In the genomic region with DNA sequence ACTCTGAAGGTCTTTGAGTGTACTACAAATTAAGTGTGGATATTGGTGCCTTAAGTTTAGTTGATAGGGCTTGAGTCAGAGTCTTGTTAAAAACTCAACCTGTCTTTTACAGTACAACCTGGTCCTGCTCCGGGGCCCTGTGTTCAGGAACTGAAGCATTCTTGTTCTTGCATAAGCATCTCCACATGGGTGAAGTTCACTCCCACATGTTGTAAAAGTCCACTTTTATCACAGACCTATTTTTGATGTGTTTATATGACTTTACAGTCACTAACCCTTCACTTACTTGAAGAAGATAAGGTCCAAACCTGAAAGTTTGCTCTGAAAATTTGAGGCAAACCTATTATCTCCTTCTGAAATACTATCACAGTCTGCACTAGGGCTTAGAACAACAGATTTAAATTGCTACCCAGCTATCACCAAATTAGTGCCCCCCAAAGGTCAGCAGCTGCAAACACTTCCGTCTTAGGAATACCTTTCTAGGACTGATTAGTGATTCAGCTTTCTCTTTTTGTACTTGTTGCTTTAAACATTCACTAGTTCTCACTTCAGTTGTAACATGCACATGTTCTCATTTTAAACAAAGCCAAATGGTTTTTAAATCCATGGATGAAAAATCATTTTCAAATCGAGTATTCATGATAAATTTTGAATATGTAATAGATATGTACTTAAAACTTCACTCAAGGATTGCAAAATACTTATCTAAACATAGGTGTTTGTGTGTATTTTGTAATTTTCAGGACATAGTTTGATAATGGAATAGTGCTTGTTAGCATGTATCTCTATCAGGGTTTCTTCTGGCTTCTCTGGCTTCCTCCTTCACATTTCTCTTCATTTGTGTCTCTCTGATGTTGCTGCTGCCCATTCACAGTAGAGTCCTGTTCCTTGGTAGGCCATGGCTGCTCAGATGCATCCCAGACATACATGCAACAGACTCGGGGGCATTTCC, we compare ENCODE assay signal across 1 cellular context.
TF ChIP-seq lines count a peak whose summit lies in the region.

No MANE protein-coding gene starts in this region.

TF ChIP-seq in GM23338, 12 proteins besides CTCF, POLR2A, EP300 and RAD21 (continued from another document):
- TF ChIP-seq, protein P1, sequence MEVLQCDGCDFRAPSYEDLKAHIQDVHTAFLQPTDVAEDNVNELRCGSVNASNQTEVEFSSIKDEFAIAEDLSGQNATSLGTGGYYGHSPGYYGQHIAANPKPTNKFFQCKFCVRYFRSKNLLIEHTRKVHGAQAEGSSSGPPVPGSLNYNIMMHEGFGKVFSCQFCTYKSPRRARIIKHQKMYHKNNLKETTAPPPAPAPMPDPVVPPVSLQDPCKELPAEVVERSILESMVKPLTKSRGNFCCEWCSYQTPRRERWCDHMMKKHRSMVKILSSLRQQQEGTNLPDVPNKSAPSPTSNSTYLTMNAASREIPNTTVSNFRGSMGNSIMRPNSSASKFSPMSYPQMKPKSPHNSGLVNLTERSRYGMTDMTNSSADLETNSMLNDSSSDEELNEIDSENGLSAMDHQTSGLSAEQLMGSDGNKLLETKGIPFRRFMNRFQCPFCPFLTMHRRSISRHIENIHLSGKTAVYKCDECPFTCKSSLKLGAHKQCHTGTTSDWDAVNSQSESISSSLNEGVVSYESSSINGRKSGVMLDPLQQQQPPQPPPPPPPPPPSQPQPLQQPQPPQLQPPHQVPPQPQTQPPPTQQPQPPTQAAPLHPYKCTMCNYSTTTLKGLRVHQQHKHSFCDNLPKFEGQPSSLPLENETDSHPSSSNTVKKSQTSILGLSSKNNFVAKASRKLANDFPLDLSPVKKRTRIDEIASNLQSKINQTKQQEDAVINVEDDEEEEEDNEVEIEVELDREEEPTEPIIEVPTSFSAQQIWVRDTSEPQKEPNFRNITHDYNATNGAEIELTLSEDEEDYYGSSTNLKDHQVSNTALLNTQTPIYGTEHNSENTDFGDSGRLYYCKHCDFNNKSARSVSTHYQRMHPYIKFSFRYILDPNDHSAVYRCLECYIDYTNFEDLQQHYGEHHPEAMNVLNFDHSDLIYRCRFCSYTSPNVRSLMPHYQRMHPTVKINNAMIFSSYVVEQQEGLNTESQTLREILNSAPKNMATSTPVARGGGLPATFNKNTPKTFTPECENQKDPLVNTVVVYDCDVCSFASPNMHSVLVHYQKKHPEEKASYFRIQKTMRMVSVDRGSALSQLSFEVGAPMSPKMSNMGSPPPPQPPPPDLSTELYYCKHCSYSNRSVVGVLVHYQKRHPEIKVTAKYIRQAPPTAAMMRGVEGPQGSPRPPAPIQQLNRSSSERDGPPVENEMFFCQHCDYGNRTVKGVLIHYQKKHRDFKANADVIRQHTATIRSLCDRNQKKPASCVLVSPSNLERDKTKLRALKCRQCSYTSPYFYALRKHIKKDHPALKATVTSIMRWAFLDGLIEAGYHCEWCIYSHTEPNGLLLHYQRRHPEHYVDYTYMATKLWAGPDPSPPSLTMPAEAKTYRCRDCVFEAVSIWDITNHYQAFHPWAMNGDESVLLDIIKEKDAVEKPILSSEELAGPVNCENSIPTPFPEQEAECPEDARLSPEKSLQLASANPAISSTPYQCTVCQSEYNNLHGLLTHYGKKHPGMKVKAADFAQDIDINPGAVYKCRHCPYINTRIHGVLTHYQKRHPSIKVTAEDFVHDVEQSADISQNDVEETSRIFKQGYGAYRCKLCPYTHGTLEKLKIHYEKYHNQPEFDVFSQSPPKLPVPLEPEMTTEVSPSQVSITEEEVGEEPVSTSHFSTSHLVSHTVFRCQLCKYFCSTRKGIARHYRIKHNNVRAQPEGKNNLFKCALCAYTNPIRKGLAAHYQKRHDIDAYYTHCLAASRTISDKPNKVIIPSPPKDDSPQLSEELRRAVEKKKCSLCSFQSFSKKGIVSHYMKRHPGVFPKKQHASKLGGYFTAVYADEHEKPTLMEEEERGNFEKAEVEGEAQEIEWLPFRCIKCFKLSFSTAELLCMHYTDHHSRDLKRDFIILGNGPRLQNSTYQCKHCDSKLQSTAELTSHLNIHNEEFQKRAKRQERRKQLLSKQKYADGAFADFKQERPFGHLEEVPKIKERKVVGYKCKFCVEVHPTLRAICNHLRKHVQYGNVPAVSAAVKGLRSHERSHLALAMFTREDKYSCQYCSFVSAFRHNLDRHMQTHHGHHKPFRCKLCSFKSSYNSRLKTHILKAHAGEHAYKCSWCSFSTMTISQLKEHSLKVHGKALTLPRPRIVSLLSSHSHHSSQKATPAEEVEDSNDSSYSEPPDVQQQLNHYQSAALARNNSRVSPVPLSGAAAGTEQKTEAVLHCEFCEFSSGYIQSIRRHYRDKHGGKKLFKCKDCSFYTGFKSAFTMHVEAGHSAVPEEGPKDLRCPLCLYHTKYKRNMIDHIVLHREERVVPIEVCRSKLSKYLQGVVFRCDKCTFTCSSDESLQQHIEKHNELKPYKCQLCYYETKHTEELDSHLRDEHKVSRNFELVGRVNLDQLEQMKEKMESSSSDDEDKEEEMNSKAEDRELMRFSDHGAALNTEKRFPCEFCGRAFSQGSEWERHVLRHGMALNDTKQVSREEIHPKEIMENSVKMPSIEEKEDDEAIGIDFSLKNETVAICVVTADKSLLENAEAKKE (CRISPR knock-in tag; IDR thresholded peaks at IDR 0.05), result no peak
- TF ChIP-seq ZNF331 (CRISPR knock-in tag; IDR thresholded peaks at IDR 0.05; ENCODE audit: low read depth), result no peak
- TF ChIP-seq JUNB (IDR thresholded peaks at IDR 0.05; ENCODE audit: unreplicated experiment), result no peak
- no peak for TF ChIP-seq CREB1 (CRISPR knock-in tag; IDR thresholded peaks at IDR 0.05; ENCODE audit: low read depth)
